6 cellular contexts compared by ENCODE assay signal in the genomic region with DNA sequence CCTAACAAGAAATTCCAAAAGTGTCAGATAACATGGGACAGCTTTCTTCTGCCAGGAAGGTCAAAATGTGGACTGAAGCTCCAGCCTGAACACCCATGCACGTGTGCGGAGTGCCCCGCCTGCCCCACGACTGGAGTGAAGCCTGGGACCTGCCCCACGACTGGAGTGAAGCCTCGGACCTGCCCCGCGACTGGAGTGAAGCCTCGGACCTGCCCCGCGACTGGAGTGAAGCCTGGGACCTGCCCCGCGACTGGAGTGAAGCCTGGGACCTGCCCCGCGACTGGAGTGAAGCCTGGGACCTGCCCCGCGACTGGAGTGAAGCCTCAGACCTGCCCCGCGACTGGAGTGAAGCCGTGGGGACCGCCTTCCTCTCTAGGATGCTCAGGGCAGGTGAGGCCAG.
A peak's percentile ranks its signal among the peaks of the same experiment; 100 is the strongest.
DNase-seq lines count a peak whose midpoint lies in the region; ATAC-seq and TF ChIP-seq lines count a peak whose summit lies in the region.
"Not testable (repeated sequence)": the region's sequence is repeated elsewhere in the genome, so short reads cannot be mapped to it uniquely, and the experiment has no call there.

No MANE protein-coding gene starts in this region.

- DNase-seq in Right ventricle myocardium inferior (ENCODE audit: missing footprints) (peak; percentile 14), left ventricle myocardium superior (peak; percentile 6), right lobe of liver (peak in 2 of 3 donors; percentile 9 to 16), lower lobe of right lung (peak; percentile 27), posterior vena cava (ENCODE audit: low spot score) (peak; percentile 18), spleen (peak; percentile 34)

- no CpG with 5 or more reads among the region's 21 CpGs for WGBS in right lobe of liver (ENCODE audit: insufficient coverage, low coverage, low lambda C conversion rate, missing lambda C conversion rate)
- WGBS in spleen, 5 donors = 72 to 91% (median 86%) methylated on average over 6 to 21 of the region's 21 CpGs

- not testable (repeated sequence) for H3K27me3 ChIP-seq in right lobe of liver; spleen (replicated peaks in 1 of 7)
- peaks cover 16% of the 10 kb centered on the region for H3K27me3 ChIP-seq in lower lobe of right lung (ENCODE audit: low read depth)

- not testable (repeated sequence) for H3K9me3 ChIP-seq in right lobe of liver
- H3K9me3 ChIP-seq in lower lobe of right lung (peaks cover 17% of the 10 kb centered on the region), spleen (peaks cover 3 to 48% (median 43%) of the 10 kb centered on the region in 8 donors)

- intact Hi-C loops in Right ventricle myocardium inferior (cut with DNase I); left ventricle myocardium superior (cut with micrococcal nuclease); right lobe of liver (cut with DNase I); lower lobe of right lung (cut with DNase I); spleen (cut with DNase I; ENCODE audit: low total_unique reads): not testable (repeated sequence)
- intact Hi-C loops in posterior vena cava (cut with DNase I) = loop anchor here in 1 of 2 donors (1.0 kb wide), 1 partner anchor 33 kb away; no protein-coding TSS in a partner anchor

- H3K36me3 ChIP-seq in right lobe of liver, lower lobe of right lung, spleen: not testable (repeated sequence)

- TF ChIP-seq CTCF in right lobe of liver (IDR thresholded peaks at IDR 0.05); lower lobe of right lung (IDR thresholded peaks at IDR 0.05); spleen (IDR thresholded peaks at IDR 0.05 in 8 of 11, conservative IDR thresholded peaks at IDR 0.05 in 3 of 11): not testable (repeated sequence)

- not testable (repeated sequence) for TF ChIP-seq POLR2A in right lobe of liver (IDR thresholded peaks at IDR 0.05); spleen (IDR thresholded peaks at IDR 0.05)

- H3K4me1 ChIP-seq in right lobe of liver, lower lobe of right lung, spleen: not testable (repeated sequence)

- not testable (repeated sequence) for H3K27ac ChIP-seq in right lobe of liver, lower lobe of right lung, spleen

- not testable (repeated sequence) for ATAC-seq in Right ventricle myocardium inferior, left ventricle myocardium superior, right lobe of liver, lower lobe of right lung

- not testable (repeated sequence) for H3K4me3 ChIP-seq in right lobe of liver, lower lobe of right lung, spleen
